In the genomic region with DNA sequence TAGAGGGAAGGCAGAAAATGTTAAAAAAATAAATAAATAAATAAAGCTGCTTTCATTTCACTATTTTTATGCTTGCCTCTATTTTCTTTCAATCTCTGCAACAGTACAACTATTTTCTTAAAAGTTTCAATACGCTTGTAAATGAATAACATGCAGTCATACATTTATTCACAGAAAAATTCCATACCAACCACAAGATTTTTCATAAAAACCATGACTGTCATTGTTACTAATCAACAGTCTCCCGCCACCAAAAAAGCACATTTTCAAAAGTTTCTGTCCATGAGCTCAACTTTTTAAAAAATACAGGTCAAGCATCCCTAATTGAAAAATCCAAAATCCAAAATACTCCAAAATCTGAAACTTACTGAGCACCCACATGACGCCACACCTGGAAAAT, we compare ENCODE assay signal across 15 cellular contexts. TPM values are rescaled to one million over a fixed set of nuclear protein-coding genes. Genes with fewer than 3 reads are reported as not detected.
DNase-seq lines count a peak whose midpoint lies in the region; TF ChIP-seq lines count a peak whose summit lies in the region.
"Had no signal": no experiment of that assay in that cellular context is flagged by ENCODE, and none has a peak within 500 bp of the region (broad histone marks: within the 10 kb centered on the region; RNA-seq: fewer than 3 reads in every experiment).

No MANE protein-coding gene starts in this region.

- peaks cover 88% of the 10 kb centered on the region for H3K79me2 ChIP-seq in PC-9 (ENCODE audit: low read depth)

- no peaks in the 10 kb centered on the region for H3K9me2 ChIP-seq in PC-9 (ENCODE audit: insufficient read depth)

- WGBS in prostate gland = 89% methylated on average over 3 of the region's 3 CpGs

- intact Hi-C loops in prostate gland (cut with DNase I) (loop anchor here (5.0 to 10.0 kb wide), 3 partner anchors 53 to 125 kb away; no protein-coding TSS in a partner anchor), PC-9 (cut with micrococcal nuclease; ENCODE audit: unreplicated experiment) (no loop called here)

- H3K4me3 ChIP-seq in GM08714 (ENCODE audit: low read length) (peak overlapping the region; percentile 58; the same call in 1 of the 2 replicates), HEK293 (ENCODE audit: low read depth, low read length) (no peak overlapping the region), WI38 (ENCODE audit: low read depth, low read length) (peak overlapping the region; percentile 55), prostate gland (no peak overlapping the region), PC-9 (no peak overlapping the region)

- H3K4me1 ChIP-seq in HEK293 (ENCODE audit: control insufficient read depth, insufficient read depth, low read length) = peaks cover 32% of the 10 kb centered on the region
- peaks cover 4% of the 10 kb centered on the region for H3K4me1 ChIP-seq in prostate gland (replicated peaks)
- H3K4me1 ChIP-seq in PC-9 (replicated peaks; ENCODE audit: insufficient read depth) = peaks cover 21% of the 10 kb centered on the region

- H3K9me3 Mint-ChIP-seq in neural crest cell = no peaks in the 10 kb centered on the region
- H3K9me3 Mint-ChIP-seq: activated naive CD8-positive, alpha-beta T cell treated with anti-CD3 and anti-CD28 coated beads for 36 hours; CD4-positive, alpha-beta memory T cell; IgD-negative memory B cell; stimulated activated naive B cell treated with anti-CD40 and anti-IgM and Interleukin-4, amounts not matched to agents 10 μg/mL and 1 μg/mL and 100 μg/mL, for 72 hours; T-helper 2 cell treated with Interferon-gamma antibody and Interleukin-4, amounts not matched to agents 5 μg/mL and 100 μg/mL, for 36 hours had no signal

- no peaks in the 10 kb centered on the region for H3K27me3 ChIP-seq in prostate gland (replicated peaks; ENCODE audit: insufficient read depth)
- H3K27me3 ChIP-seq in PC-9 (ENCODE audit: insufficient read depth, low read depth) = no peaks in the 10 kb centered on the region

- no peaks in the 10 kb centered on the region for H3K36me3 Mint-ChIP-seq in neural crest cell (ENCODE audit: low read depth)
- H3K36me3 Mint-ChIP-seq: activated naive CD8-positive, alpha-beta T cell treated with anti-CD3 and anti-CD28 coated beads for 36 hours; CD4-positive, alpha-beta memory T cell; IgD-negative memory B cell; stimulated activated naive B cell treated with anti-CD40 and anti-IgM and Interleukin-4, amounts not matched to agents 10 μg/mL and 1 μg/mL and 100 μg/mL, for 72 hours had no signal

- no peak overlapping the region for H3K27ac ChIP-seq in HEK293 (ENCODE audit: extremely low read depth, low read depth, low read length)
- H3K27ac ChIP-seq in prostate gland = peak overlapping the region in 1 of 2 donors; percentile 48
- no peak overlapping the region for H3K27ac ChIP-seq in PC-9

- peak overlapping the region; percentile 64 for H3K4me3 Mint-ChIP-seq in neural crest cell
- H3K4me3 Mint-ChIP-seq: activated CD8-positive, alpha-beta T cell treated with anti-CD3 and anti-CD28 coated beads, Interleukin-2, amount 10 ng/mL, durations not matched to agents 7 days and 5 days; activated naive CD8-positive, alpha-beta T cell treated with anti-CD3 and anti-CD28 coated beads for 36 hours; T-helper 2 cell treated with Interferon-gamma antibody and Interleukin-4, amounts not matched to agents 5 μg/mL and 100 μg/mL, for 36 hours had no signal

- no peak overlapping the region for H3K27ac Mint-ChIP-seq in neural crest cell (ENCODE audit: unreplicated experiment)
- H3K27ac Mint-ChIP-seq: activated CD8-positive, alpha-beta T cell treated with anti-CD3 and anti-CD28 coated beads, Interleukin-2, amount 10 ng/mL, durations not matched to agents 7 days and 5 days; activated naive CD8-positive, alpha-beta T cell treated with anti-CD3 and anti-CD28 coated beads for 36 hours; CD4-positive, alpha-beta memory T cell; IgD-negative memory B cell; T-helper 2 cell treated with Interferon-gamma antibody and Interleukin-4, amounts not matched to agents 5 μg/mL and 100 μg/mL, for 36 hours had no signal

- H2AFZ ChIP-seq in PC-9 = no peak overlapping the region

- TF ChIP-seq CTCF in HEK293 (tag by site-specific recombination; IDR thresholded peaks at IDR 0.05) = no peak
- TF ChIP-seq CTCF in WI38 (IDR thresholded peaks at IDR 0.05; ENCODE audit: low read depth, low read length) = no peak
- no peak for TF ChIP-seq CTCF in neural crest cell (conservative IDR thresholded peaks at IDR 0.05)
- no peak for TF ChIP-seq CTCF in prostate gland (IDR thresholded peaks at IDR 0.05)
- TF ChIP-seq CTCF in PC-9 (conservative IDR thresholded peaks at IDR 0.05) = no peak

- peaks cover 55% of the 10 kb centered on the region for H3K4me1 Mint-ChIP-seq in neural crest cell

- no peaks in the 10 kb centered on the region for H3K9me3 ChIP-seq in HEK293 (ENCODE audit: control insufficient read depth, insufficient read depth, low read depth, low read length)
- H3K9me3 ChIP-seq in prostate gland = no peaks in the 10 kb centered on the region
- H3K9me3 ChIP-seq in PC-9 (ENCODE audit: insufficient read depth, low read depth) = no peaks in the 10 kb centered on the region

- no peaks in the 10 kb centered on the region for H3K27me3 Mint-ChIP-seq in neural crest cell (ENCODE audit: low read depth)

- H4K20me1 ChIP-seq in PC-9 (ENCODE audit: insufficient read depth) = peaks cover 27% of the 10 kb centered on the region

- CTCF ChIA-PET in HEK293 (lab: Yijun Ruan, JAX) (interaction anchor here (0.6 to 1.4 kb wide), 3 partner anchors 17 to 1456 kb away, joined by 3 to 6 read pairs (median 4); no protein-coding TSS in a partner anchor), PC-9 (lab: Charles Lee) (interaction anchor here (0.6 to 0.7 kb wide), 2 partner anchors 8 to 76 kb away, joined by 3 read pairs; no protein-coding TSS in a partner anchor)

- no peaks in the 10 kb centered on the region for H3F3A ChIP-seq in PC-9 (ENCODE audit: insufficient read depth, low read depth)

- POLR2A ChIA-PET in HEK293 (lab: Yijun Ruan, JAX) (interaction anchor here (1.0 to 1.3 kb wide), 2 partner anchors 8 to 11 kb away, joined by 3 read pairs; no protein-coding TSS in a partner anchor), PC-9 (lab: Charles Lee; ENCODE audit: unreplicated experiment) (no interaction called here)

- TF ChIP-seq POLR2A in prostate gland (IDR thresholded peaks at IDR 0.05) = no peak

- no peak for DNase-seq in neural crest cell (ENCODE audit: low read depth, low spot score)
- no peak for DNase-seq in NCI-H2171 (lab: John Stamatoyannopoulos, UW)
- no peak for DNase-seq in prostate gland (ENCODE audit: low spot score)
- DNase-seq in DMS114 treated with DMSO at 0.1 percent for 48 hours (lab: John Stamatoyannopoulos, UW; ENCODE audit: unreplicated experiment) = no peak
- no peak for DNase-seq in PC-9
- DNase-seq: activated CD8-positive, alpha-beta T cell treated with anti-CD3 and anti-CD28 coated beads, Interleukin-2, amount 10 ng/mL, durations not matched to agents 7 days and 5 days; activated naive CD8-positive, alpha-beta T cell treated with anti-CD3 and anti-CD28 coated beads for 36 hours; CD4-positive, alpha-beta memory T cell; stimulated activated CD4-positive, alpha-beta T cell treated with anti-CD3 and anti-CD28 coated beads, Interleukin-1b, Interleukin-23, amount 100 ng/mL, for 48 hours; stimulated activated naive B cell treated with anti-CD40 and anti-IgM and Interleukin-4, amounts not matched to agents 10 μg/mL and 1 μg/mL and 100 μg/mL, for 72 hours had no signal

- H3K36me3 ChIP-seq in HEK293 (ENCODE audit: control insufficient read depth in 2 of 2, insufficient read depth in 1 of 2, low read length in 2 of 2) = no peaks in the 10 kb centered on the region; a peak in 1 of 3 replicates
- H3K36me3 ChIP-seq in prostate gland = no peaks in the 10 kb centered on the region
- no peaks in the 10 kb centered on the region for H3K36me3 ChIP-seq in PC-9 (ENCODE audit: low read depth)

- no TSS peak for BruUV-seq in PC-9 (replicated peaks; lab: Mats Ljungman, UMichigan)

- H3K4me2 ChIP-seq in PC-9 = no peak overlapping the region

TF ChIP-seq in HEK293, 187 proteins besides CTCF, POLR2A, EP300 and RAD21:
- TF ChIP-seq ZNF660 (tag by site-specific recombination; IDR thresholded peaks at IDR 0.05) (no peak), ZNF404 (tag by site-specific recombination; IDR thresholded peaks at IDR 0.05) (no peak), PRDM6 (tag by site-specific recombination; IDR thresholded peaks at IDR 0.05) (peak; percentile 28; the same call in 1 of the 2 replicates), SCRT1 (tag by site-specific recombination; IDR thresholded peaks at IDR 0.05; ENCODE audit: borderline replicate concordance) (no peak), SETDB1 (IDR thresholded peaks at IDR 0.05; ENCODE audit: insufficient read length, low read length) (no peak), ZNF16 (tag by site-specific recombination; IDR thresholded peaks at IDR 0.05; ENCODE audit: low read depth) (no peak)

RNA-seq across cellular contexts. Expression of gene PARD3, which starts 5.3 kb away (rescaled TPM):
- total RNA-seq in neural crest cell = 50.1 and 51.2 TPM in 2 replicates
- total RNA-seq in prostate gland = 10 to 100 TPM; 32.0 to 61.9 TPM
- total RNA-seq in PC-9 (2021) = 57.4 and 61.9 TPM in 2 replicates

Comparison
In these comparisons a context has a peak if more than half of its experiments do, and no peak if none do; other contexts are left out.
1. H3K4me3 ChIP-seq: peak in GM08714 (single experiment) and WI38 (single experiment); none in HEK293 (single experiment), prostate gland (0 of 2) and PC-9 (single experiment).